In the genomic region with DNA sequence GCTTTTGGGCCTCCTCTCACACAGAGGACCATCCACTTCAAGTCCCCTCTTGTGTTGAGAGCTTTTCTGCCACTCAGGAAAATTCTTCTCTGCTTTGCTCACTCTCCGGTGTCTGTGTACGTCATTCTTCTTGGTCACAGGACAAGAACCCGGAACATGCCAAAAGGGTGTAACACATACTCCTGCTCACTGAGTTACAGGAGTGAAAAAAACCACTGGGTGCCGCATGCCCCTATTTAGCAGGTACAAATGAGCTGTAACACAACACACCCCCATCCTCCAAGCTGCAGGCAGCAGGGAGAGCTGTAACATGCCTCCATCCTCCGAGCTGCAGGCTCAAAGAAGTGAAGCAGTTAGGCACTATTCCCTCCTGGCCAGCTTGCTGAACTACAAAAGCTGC, we compare ENCODE assay signal across 14 cellular contexts. TPM values are rescaled to one million over a fixed set of nuclear protein-coding genes. Genes with fewer than 3 reads are reported as not detected.
DNase-seq lines count a peak whose midpoint lies in the region; ATAC-seq, FAIRE-seq and TF ChIP-seq lines count a peak whose summit lies in the region.
"Had no signal": no experiment of that assay in that cellular context is flagged by ENCODE, and none has a peak within 500 bp of the region (broad histone marks: within the 10 kb centered on the region; RNA-seq: fewer than 3 reads in every experiment).

No MANE protein-coding gene starts in this region.

- no peak overlapping the region for H3K18ac ChIP-seq in IMR-90 (ENCODE audit: low read depth, low read length)

- no peaks in the 10 kb centered on the region for H3K79me1 ChIP-seq in IMR-90 (ENCODE audit: low read depth in 1 of 2, low read length in 2 of 2)

- peak; percentile 36 for DNase-seq in IMR-90
- DNase-seq in inferior parietal cortex (ENCODE audit: extremely low spot score), result peak; percentile 60
- DNase-seq in small intestine, result peak; percentile 14
- no peak for DNase-seq in midbrain (lab: John Stamatoyannopoulos, UW)
- DNase-seq in putamen (ENCODE audit: low spot score), result no peak
- DNase-seq in activated effector memory CD4-positive, alpha-beta T cell treated with Interleukin-2 at 50 U/mL for 16 hours, result no peak
- DNase-seq: activated CD8-positive, alpha-beta T cell treated with anti-CD3 and anti-CD28 coated beads, Interleukin-2, amount 10 ng/mL, durations not matched to agents 7 days and 5 days; amniotic stem cell; NCI-H524 treated with DMSO at 0.1 percent for 48 hours; stimulated activated CD4-positive, alpha-beta T cell treated with anti-CD3 and anti-CD28 coated beads, Interleukin-4, amount 100 ng/mL, for 1 hour; SW 1271 had no signal

- H4K8ac ChIP-seq in IMR-90 (ENCODE audit: low read depth in 2 of 2, low read length in 2 of 2), result peak overlapping the region in 1 of 2 experiments; percentile 25; a peak in 2 of 4 replicates

- peaks cover 3% of the 10 kb centered on the region; the same call in 1 of the 2 replicates for H4K20me1 ChIP-seq in IMR-90 (ENCODE audit: insufficient read depth, low read length)

- H3K9me1 ChIP-seq in IMR-90 (ENCODE audit: insufficient read depth, low read length), result peaks cover 2% of the 10 kb centered on the region

- H3K9me3 ChIP-seq in IMR-90 (ENCODE audit: control insufficient read depth, insufficient read depth, low read length), result no peaks in the 10 kb centered on the region
- no peaks in the 10 kb centered on the region for H3K9me3 ChIP-seq in small intestine (ENCODE audit: control insufficient read depth, low read depth)

- H3K14ac ChIP-seq in IMR-90 (replicated peaks; ENCODE audit: low read depth, low read length), result peak overlapping the region; percentile 43; the same call in 1 of the 2 replicates

- peaks cover 10% of the 10 kb centered on the region for H3K4me1 ChIP-seq in IMR-90 (ENCODE audit: control insufficient read depth, insufficient read depth, low read length)
- peaks cover 3 to 10% of the 10 kb centered on the region in 2 donors for H3K4me1 ChIP-seq in small intestine (ENCODE audit: control insufficient read depth in 2 of 2, insufficient read depth in 1 of 2, low read depth in 1 of 2, low read length in 1 of 2)

- H4K91ac ChIP-seq in IMR-90 (ENCODE audit: insufficient read depth, low read depth, low read length), result peak overlapping the region; percentile 27; the same call in 1 of the 2 replicates

- TF ChIP-seq RAD21 in IMR-90 (IDR thresholded peaks at IDR 0.05; ENCODE audit: low read length), result no peak

- H3K23ac ChIP-seq in IMR-90 (ENCODE audit: low read depth, low read length), result no peak overlapping the region

- peak overlapping the region; percentile 16 for H2BK20ac ChIP-seq in IMR-90 (ENCODE audit: low read depth, low read length)

- H2AFZ ChIP-seq in IMR-90 (replicated peaks; ENCODE audit: low read length, poor library complexity), result no peak overlapping the region

- no peak for TF ChIP-seq CTCF in IMR-90 (conservative IDR thresholded peaks at IDR 0.05; ENCODE audit: low read depth, low read length)

- CTCF ChIA-PET in IMR-90 (lab: Yijun Ruan, JAX), result interaction anchor here (0.5 to 0.7 kb wide), 2 partner anchors 77 to 271 kb away, joined by 3 to 4 read pairs; no protein-coding TSS in a partner anchor

- no peak overlapping the region; the same call in 1 of the 2 replicates for H4K5ac ChIP-seq in IMR-90 (ENCODE audit: low read depth, low read length)

- H3K27me3 ChIP-seq in IMR-90 (ENCODE audit: control insufficient read depth, insufficient read depth, low read length), result no peaks in the 10 kb centered on the region
- no peaks in the 10 kb centered on the region for H3K27me3 ChIP-seq in small intestine (ENCODE audit: control insufficient read depth in 2 of 2, insufficient read depth in 2 of 2, low read length in 2 of 2)

- no peak overlapping the region for H3K9ac ChIP-seq in IMR-90 (ENCODE audit: low read depth, low read length)
- H3K9ac ChIP-seq: KMS-11 had no signal

- H2AK5ac ChIP-seq in IMR-90 (ENCODE audit: low read depth, low read length), result peak overlapping the region; percentile 79

- intact Hi-C loops in IMR-90 (cut with micrococcal nuclease), result no loop called here

- H3K27ac ChIP-seq in IMR-90 (ENCODE audit: insufficient read depth, low read length), result no peak overlapping the region
- peak overlapping the region; percentile 34 for H3K27ac ChIP-seq in cingulate gyrus (ENCODE audit: low read depth, low read length)
- H3K27ac ChIP-seq in small intestine (ENCODE audit: low read depth in 1 of 2, low read length in 1 of 2), result no peak overlapping the region
- H3K27ac ChIP-seq: KMS-11 had no signal

- no peak for TF ChIP-seq POLR2A in IMR-90 (IDR thresholded peaks at IDR 0.05; ENCODE audit: low read depth, low read length)

- peak overlapping the region; percentile 27; the same call in 1 of the 2 replicates for H3K4ac ChIP-seq in IMR-90 (ENCODE audit: low read depth, low read length)

- 92% methylated on average over 2 of the region's 5 CpGs; no CpG with 5 or more reads in 1 of the 2 experiments for WGBS in IMR-90 (ENCODE audit: extremely low coverage in 2 of 2, insufficient read length in 1 of 2), 2 experiments
- WGBS in small intestine, 3 donors, result 83 to 91% (median 83%) methylated on average over 5 of the region's 5 CpGs

- BruUV-seq in IMR-90 (replicated peaks; lab: Mats Ljungman, UMichigan), result no TSS peak

- no peak for FAIRE-seq in small intestine (lab: Jason Lieb, UNC)

- ATAC-seq in IMR-90 (ENCODE audit: low read depth) (no peak), HG02970 (IDR thresholded peaks at IDR 0.05; ENCODE audit: low FRiP score, unreplicated experiment) (no peak)
- ATAC-seq: activated CD8-positive, alpha-beta T cell treated with anti-CD3 and anti-CD28 coated beads, Interleukin-2, amount 10 ng/mL, durations not matched to agents 7 days and 5 days had no signal

- H2BK15ac ChIP-seq in IMR-90 (ENCODE audit: low read depth, low read length), result peak overlapping the region; percentile 23; the same call in 2 of the 3 replicates

- H3K4me3 ChIP-seq in IMR-90 (ENCODE audit: insufficient read depth, low read depth, low read length) (no peak overlapping the region), small intestine (ENCODE audit: low read depth in 1 of 2, low read length in 2 of 2) (no peak overlapping the region)

- POLR2A ChIA-PET in IMR-90 (lab: Charles Lee; ENCODE audit: unreplicated experiment), result no interaction called here

- no peak overlapping the region for H3K4me2 ChIP-seq in IMR-90 (ENCODE audit: low read depth, low read length)
- H3K4me2 ChIP-seq: KMS-11 had no signal

- H3K36me3 ChIP-seq in IMR-90 (ENCODE audit: control insufficient read depth, insufficient read depth, low read length), result no peaks in the 10 kb centered on the region
- H3K36me3 ChIP-seq in small intestine (ENCODE audit: control insufficient read depth in 2 of 2, insufficient read depth in 2 of 2, low read length in 2 of 2), result no peaks in the 10 kb centered on the region

- in situ Hi-C loops in IMR-90 (cut with MboI; ENCODE audit: low sequenced_read_pairs), result loop anchor here (10.0 to 25.0 kb wide), 2 partner anchors 447 to 800 kb away; no protein-coding TSS in a partner anchor

- peak overlapping the region; percentile 53 for H2BK120ac ChIP-seq in IMR-90 (ENCODE audit: low read depth, low read length)

- H3K56ac ChIP-seq in IMR-90 (ENCODE audit: extremely low read depth, insufficient read depth, low read length), result no peak overlapping the region

- peak overlapping the region; percentile 3 for H2BK5ac ChIP-seq in IMR-90 (ENCODE audit: low read depth, low read length, poor library complexity, severe bottlenecking)

- H2AK9ac ChIP-seq in IMR-90 (replicated peaks; ENCODE audit: low read depth, low read length, poor library complexity), result no peak overlapping the region

- dilution Hi-C loops in IMR-90 (cut with HindIII; ENCODE audit: low sequenced_read_pairs, unreplicated experiment), result no loop called here

TF ChIP-seq in IMR-90, 13 proteins besides CTCF, POLR2A, EP300 and RAD21:
- TF ChIP-seq, protein P1, sequence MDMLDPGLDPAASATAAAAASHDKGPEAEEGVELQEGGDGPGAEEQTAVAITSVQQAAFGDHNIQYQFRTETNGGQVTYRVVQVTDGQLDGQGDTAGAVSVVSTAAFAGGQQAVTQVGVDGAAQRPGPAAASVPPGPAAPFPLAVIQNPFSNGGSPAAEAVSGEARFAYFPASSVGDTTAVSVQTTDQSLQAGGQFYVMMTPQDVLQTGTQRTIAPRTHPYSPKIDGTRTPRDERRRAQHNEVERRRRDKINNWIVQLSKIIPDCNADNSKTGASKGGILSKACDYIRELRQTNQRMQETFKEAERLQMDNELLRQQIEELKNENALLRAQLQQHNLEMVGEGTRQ (IDR thresholded peaks at IDR 0.05; ENCODE audit: low read depth, low read length), result no peak

RNA-seq across cellular contexts. Expression of a gene that starts 13.0 kb away (rescaled TPM):
- 0.18 and 0.28 TPM in 2 replicates for total RNA-seq in IMR-90 (2012; rRNA removed)
- polyA plus RNA-seq in IMR-90 (2012; rRNA removed) (0.99 and 3.7 TPM in 2 replicates), small intestine (10 to 100 TPM in 1 of 3 donors, 1 to 10 TPM in 2; 1.1 to 24.4 (median 3.8) TPM)
- polyA plus RNA-seq in IMR-90 (2012; cell fraction: cytosol; rRNA removed), result 1.4 and 7.8 TPM in 2 replicates
- 53.1 and 64.1 TPM in 2 replicates for polyA plus RNA-seq in IMR-90 (2012; cell fraction: nucleus; rRNA removed; ENCODE audit: low replicate concordance)
- total RNA-seq: activated CD8-positive, alpha-beta T cell treated with anti-CD3 and anti-CD28 coated beads, Interleukin-2, amount 10 ng/mL, durations not matched to agents 7 days and 5 days had no signal

RNA-seq across cellular contexts. Expression of a gene that starts 45.9 kb away (rescaled TPM):
- total RNA-seq in IMR-90 (2012; rRNA removed), result 4.3 and 9.2 TPM in 2 replicates
- polyA plus RNA-seq in IMR-90 (2012; rRNA removed), result 1.5 and 2.8 TPM in 2 replicates
- polyA plus RNA-seq in IMR-90 (2012; cell fraction: cytosol; rRNA removed), result 0.56 and 0.87 TPM in 2 replicates
- polyA plus RNA-seq in IMR-90 (2012; cell fraction: nucleus; rRNA removed; ENCODE audit: low replicate concordance), result 0.81 and 4.3 TPM in 2 replicates
- 1 to 10 TPM; 4.1 to 6.7 (median 6.5) TPM for polyA plus RNA-seq in small intestine

Comparison
In these comparisons a context has a peak if more than half of its experiments do, and no peak if none do; other contexts are left out.
1. DNase-seq: peak in IMR-90 (single experiment), inferior parietal cortex (single experiment) and small intestine (single experiment); none in midbrain (single experiment), putamen (single experiment) and activated effector memory CD4-positive, alpha-beta T cell treated with Interleukin-2 at 50 U/mL for 16 hours (single experiment).